8 cellular contexts compared by ENCODE assay signal in the genomic region with DNA sequence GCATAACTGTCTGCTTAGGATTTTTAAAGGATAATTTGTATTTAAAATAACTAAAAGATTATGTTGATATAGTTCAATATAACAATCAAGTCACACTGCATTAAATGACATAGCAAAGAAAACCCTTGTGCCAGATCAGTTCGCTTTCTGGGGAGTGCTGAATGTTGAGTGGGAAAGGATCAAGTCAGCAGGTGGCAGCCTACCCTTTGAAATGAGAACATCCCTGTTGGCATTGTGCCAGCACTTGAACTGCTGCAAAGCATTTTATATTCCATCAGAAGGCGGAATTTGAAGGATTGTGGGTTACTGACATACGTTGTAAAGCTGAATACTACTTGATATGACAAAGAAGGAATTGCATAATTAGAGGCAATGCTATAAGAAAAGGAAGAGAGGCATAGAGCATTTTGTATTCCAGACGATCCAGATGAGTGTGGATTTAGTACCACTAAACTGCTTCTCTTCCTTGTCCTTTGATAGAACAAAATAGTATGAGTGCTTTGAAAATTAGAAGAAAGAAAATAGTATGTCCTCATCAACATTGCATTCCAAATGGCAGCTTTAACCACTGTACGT. TPM values are rescaled to one million over a fixed set of nuclear protein-coding genes. Genes with fewer than 3 reads are reported as not detected.
A peak's percentile ranks its signal among the peaks of the same experiment; 100 is the strongest.
DNase-seq lines count a peak whose midpoint lies in the region; ATAC-seq, FAIRE-seq and TF ChIP-seq lines count a peak whose summit lies in the region.

No MANE protein-coding gene starts in this region.

- intact Hi-C loops in activated CD4-positive, alpha-beta T cell treated with anti-CD3 and anti-CD28 coated beads for 36 hours (cut with DNase I, micrococcal nuclease) = loop anchor here (5.0 to 10.0 kb wide), 2 partner anchors 204 to 1622 kb away; a partner anchor contains a TSS

- ATAC-seq in activated CD4-positive, alpha-beta T cell treated with anti-CD3 and anti-CD28 coated beads for 36 hours = no peak

- H3K27ac Mint-ChIP-seq in activated CD4-positive, alpha-beta T cell treated with anti-CD3 and anti-CD28 coated beads for 36 hours = no peak overlapping the region

- no peak for TF ChIP-seq POLR2A in GM12891 (IDR thresholded peaks at IDR 0.05; ENCODE audit: low read depth, low read length)

- no peaks in the 10 kb centered on the region for H3K27me3 Mint-ChIP-seq in activated CD4-positive, alpha-beta T cell treated with anti-CD3 and anti-CD28 coated beads for 36 hours

- no peaks in the 10 kb centered on the region for H3K4me1 Mint-ChIP-seq in activated CD4-positive, alpha-beta T cell treated with anti-CD3 and anti-CD28 coated beads for 36 hours

- H3K36me3 Mint-ChIP-seq in activated CD4-positive, alpha-beta T cell treated with anti-CD3 and anti-CD28 coated beads for 36 hours (ENCODE audit: low read depth) = peaks cover 33% of the 10 kb centered on the region

- no peak for FAIRE-seq in GM12891 (lab: Jason Lieb, UNC)

- H3K9me3 Mint-ChIP-seq in activated CD4-positive, alpha-beta T cell treated with anti-CD3 and anti-CD28 coated beads for 36 hours (ENCODE audit: low read depth) = no peaks in the 10 kb centered on the region

- peak; percentile 59 for DNase-seq in activated CD4-positive, alpha-beta T cell treated with anti-CD3 and anti-CD28 coated beads for 36 hours
- DNase-seq in activated CD4-positive, alpha-beta T cell treated with anti-CD3 and anti-CD28 coated beads for 1 hour = no peak
- DNase-seq in NCI-H2029 treated with DMSO at 0.1 percent for 48 hours (lab: John Stamatoyannopoulos, UW) (peak; percentile 61), fibroblast of the conjunctiva (ENCODE audit: low read depth) (peak; percentile 63), occipital lobe (lab: John Stamatoyannopoulos, UW) (peak; percentile 6), GM12891 (ENCODE audit: insufficient read length, low spot score) (no peak), KG1 (lab: John Stamatoyannopoulos, UW) (no peak)
- peak; percentile 16 to 25 for DNase-seq in activated CD4-positive, alpha-beta T cell treated with anti-CD3 and anti-CD28 coated beads for 4 hours

- POLR2A ChIA-PET in activated CD4-positive, alpha-beta T cell treated with anti-CD3 and anti-CD28 coated beads for 36 hours (lab: Charles Lee) = no interaction called here

- CTCF ChIA-PET in activated CD4-positive, alpha-beta T cell treated with anti-CD3 and anti-CD28 coated beads for 36 hours (lab: Charles Lee) = no interaction called here

- H3K4me3 Mint-ChIP-seq in activated CD4-positive, alpha-beta T cell treated with anti-CD3 and anti-CD28 coated beads for 36 hours = no peak overlapping the region

TF ChIP-seq in GM12891, 5 proteins besides CTCF, POLR2A, EP300 and RAD21:
- TF ChIP-seq PAX5 (IDR thresholded peaks at IDR 0.05; ENCODE audit: insufficient read depth, low read length, severe bottlenecking) (no peak), POLR2AphosphoS5 (IDR thresholded peaks at IDR 0.05; ENCODE audit: low read depth, low read length) (no peak), POU2F2 (IDR thresholded peaks at IDR 0.05; ENCODE audit: low read depth, low read length) (no peak), TAF1 (IDR thresholded peaks at IDR 0.05; ENCODE audit: low read depth, low read length) (no peak), SPI1 (IDR thresholded peaks at IDR 0.05; ENCODE audit: low read depth, low read length) (no peak)

RNA-seq across cellular contexts. Expression of a gene that starts 26.6 kb away (rescaled TPM):
- 10 to 100 TPM; 13.1 to 21.4 TPM for total RNA-seq in activated CD4-positive, alpha-beta T cell treated with anti-CD3 and anti-CD28 coated beads for 36 hours
- 19.8 TPM for total RNA-seq in occipital lobe
- polyA plus RNA-seq in GM12891 (2012; ENCODE audit: low read depth, missing spikeins) = 16.9 TPM

Comparison
In these comparisons a context has a peak if more than half of its experiments do, and no peak if none do; other contexts are left out.
1. DNase-seq: peak in activated CD4-positive, alpha-beta T cell treated with anti-CD3 and anti-CD28 coated beads for 36 hours (single experiment), NCI-H2029 treated with DMSO at 0.1 percent for 48 hours (single experiment), activated CD4-positive, alpha-beta T cell treated with anti-CD3 and anti-CD28 coated beads for 4 hours (2 of 2), fibroblast of the conjunctiva (single experiment) and occipital lobe (single experiment); none in activated CD4-positive, alpha-beta T cell treated with anti-CD3 and anti-CD28 coated beads for 1 hour (single experiment), GM12891 (single experiment) and KG1 (single experiment).